1 cellular context compared by ENCODE assay signal in genomic region chr14:88829188-88829587, GRCh38.
A peak's percentile ranks its signal among the peaks of the same experiment; 100 is the strongest.
TF ChIP-seq lines count a peak whose summit lies in the region.

No MANE protein-coding gene starts in this region.

TF ChIP-seq in HepG2, 621 proteins besides CTCF, POLR2A, EP300 and RAD21:
- TF ChIP-seq, protein P1, sequence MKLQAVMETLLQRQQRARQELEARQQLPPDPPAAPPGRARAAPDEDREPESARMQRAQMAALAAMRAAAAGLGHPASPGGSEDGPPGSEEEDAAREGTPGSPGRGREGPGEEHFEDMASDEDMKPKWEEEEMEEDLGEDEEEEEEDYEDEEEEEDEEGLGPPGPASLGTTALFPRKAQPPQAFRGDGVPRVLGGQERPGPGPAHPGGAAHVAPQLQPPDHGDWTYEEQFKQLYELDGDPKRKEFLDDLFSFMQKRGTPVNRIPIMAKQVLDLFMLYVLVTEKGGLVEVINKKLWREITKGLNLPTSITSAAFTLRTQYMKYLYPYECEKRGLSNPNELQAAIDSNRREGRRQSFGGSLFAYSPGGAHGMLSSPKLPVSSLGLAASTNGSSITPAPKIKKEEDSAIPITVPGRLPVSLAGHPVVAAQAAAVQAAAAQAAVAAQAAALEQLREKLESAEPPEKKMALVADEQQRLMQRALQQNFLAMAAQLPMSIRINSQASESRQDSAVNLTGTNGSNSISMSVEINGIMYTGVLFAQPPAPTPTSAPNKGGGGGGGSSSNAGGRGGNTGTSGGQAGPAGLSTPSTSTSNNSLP (IDR thresholded peaks at IDR 0.05; ENCODE audit: low read depth, low read length), result peak; percentile 21; the same call in 1 of the 2 replicates
- peak; percentile 40; the same call in 1 of the 2 replicates for TF ChIP-seq BCL6 (CRISPR knock-in tag; IDR thresholded peaks at IDR 0.05)
- TF ChIP-seq CEBPG (CRISPR knock-in tag; IDR thresholded peaks at IDR 0.05), result peak; percentile 78
- TF ChIP-seq SMYD3 (CRISPR knock-in tag; IDR thresholded peaks at IDR 0.05), result no peak
- TF ChIP-seq, protein P2, sequence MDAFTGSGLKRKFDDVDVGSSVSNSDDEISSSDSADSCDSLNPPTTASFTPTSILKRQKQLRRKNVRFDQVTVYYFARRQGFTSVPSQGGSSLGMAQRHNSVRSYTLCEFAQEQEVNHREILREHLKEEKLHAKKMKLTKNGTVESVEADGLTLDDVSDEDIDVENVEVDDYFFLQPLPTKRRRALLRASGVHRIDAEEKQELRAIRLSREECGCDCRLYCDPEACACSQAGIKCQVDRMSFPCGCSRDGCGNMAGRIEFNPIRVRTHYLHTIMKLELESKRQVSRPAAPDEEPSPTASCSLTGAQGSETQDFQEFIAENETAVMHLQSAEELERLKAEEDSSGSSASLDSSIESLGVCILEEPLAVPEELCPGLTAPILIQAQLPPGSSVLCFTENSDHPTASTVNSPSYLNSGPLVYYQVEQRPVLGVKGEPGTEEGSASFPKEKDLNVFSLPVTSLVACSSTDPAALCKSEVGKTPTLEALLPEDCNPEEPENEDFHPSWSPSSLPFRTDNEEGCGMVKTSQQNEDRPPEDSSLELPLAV (CRISPR knock-in tag; conservative IDR thresholded peaks at IDR 0.05; ENCODE audit: low read depth), result no peak
- TF ChIP-seq, protein P3, sequence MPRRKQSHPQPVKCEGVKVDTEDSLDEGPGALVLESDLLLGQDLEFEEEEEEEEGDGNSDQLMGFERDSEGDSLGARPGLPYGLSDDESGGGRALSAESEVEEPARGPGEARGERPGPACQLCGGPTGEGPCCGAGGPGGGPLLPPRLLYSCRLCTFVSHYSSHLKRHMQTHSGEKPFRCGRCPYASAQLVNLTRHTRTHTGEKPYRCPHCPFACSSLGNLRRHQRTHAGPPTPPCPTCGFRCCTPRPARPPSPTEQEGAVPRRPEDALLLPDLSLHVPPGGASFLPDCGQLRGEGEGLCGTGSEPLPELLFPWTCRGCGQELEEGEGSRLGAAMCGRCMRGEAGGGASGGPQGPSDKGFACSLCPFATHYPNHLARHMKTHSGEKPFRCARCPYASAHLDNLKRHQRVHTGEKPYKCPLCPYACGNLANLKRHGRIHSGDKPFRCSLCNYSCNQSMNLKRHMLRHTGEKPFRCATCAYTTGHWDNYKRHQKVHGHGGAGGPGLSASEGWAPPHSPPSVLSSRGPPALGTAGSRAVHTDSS (CRISPR knock-in tag; conservative IDR thresholded peaks at IDR 0.05), result no peak
- TF ChIP-seq SALL1 (CRISPR knock-in tag; IDR thresholded peaks at IDR 0.05), result no peak; the same call in 1 of the 2 replicates
- TF ChIP-seq ZNF576 (CRISPR knock-in tag; IDR thresholded peaks at IDR 0.05), result no peak
- TF ChIP-seq ATRX (CRISPR knock-in tag; IDR thresholded peaks at IDR 0.05; ENCODE audit: borderline replicate concordance), result no peak
- peak; percentile 90; the same call in 1 of the 2 replicates for TF ChIP-seq ZNF335 (CRISPR knock-in tag; IDR thresholded peaks at IDR 0.05)
- no peak for TF ChIP-seq SNAI1 (CRISPR knock-in tag; IDR thresholded peaks at IDR 0.05; ENCODE audit: borderline replicate concordance)
- no peak for TF ChIP-seq DDIT3 (CRISPR knock-in tag; IDR thresholded peaks at IDR 0.05)
- TF ChIP-seq PPARG (CRISPR knock-in tag; conservative IDR thresholded peaks at IDR 0.05), result 0 out of 2 replicates have a peak, but pooled peaks have one; percentile 41
- TF ChIP-seq NR2F6 (IDR thresholded peaks at IDR 0.05), result no peak
- 0 out of 2 replicates have a peak, but pooled peaks have one; percentile 16 for TF ChIP-seq NR2F6 (CRISPR knock-in tag; IDR thresholded peaks at IDR 0.05)
- TF ChIP-seq, protein P4, sequence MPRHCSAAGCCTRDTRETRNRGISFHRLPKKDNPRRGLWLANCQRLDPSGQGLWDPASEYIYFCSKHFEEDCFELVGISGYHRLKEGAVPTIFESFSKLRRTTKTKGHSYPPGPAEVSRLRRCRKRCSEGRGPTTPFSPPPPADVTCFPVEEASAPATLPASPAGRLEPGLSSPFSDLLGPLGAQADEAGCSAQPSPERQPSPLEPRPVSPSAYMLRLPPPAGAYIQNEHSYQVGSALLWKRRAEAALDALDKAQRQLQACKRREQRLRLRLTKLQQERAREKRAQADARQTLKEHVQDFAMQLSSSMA (CRISPR knock-in tag; IDR thresholded peaks at IDR 0.05), result no peak
- TF ChIP-seq, protein P5, sequence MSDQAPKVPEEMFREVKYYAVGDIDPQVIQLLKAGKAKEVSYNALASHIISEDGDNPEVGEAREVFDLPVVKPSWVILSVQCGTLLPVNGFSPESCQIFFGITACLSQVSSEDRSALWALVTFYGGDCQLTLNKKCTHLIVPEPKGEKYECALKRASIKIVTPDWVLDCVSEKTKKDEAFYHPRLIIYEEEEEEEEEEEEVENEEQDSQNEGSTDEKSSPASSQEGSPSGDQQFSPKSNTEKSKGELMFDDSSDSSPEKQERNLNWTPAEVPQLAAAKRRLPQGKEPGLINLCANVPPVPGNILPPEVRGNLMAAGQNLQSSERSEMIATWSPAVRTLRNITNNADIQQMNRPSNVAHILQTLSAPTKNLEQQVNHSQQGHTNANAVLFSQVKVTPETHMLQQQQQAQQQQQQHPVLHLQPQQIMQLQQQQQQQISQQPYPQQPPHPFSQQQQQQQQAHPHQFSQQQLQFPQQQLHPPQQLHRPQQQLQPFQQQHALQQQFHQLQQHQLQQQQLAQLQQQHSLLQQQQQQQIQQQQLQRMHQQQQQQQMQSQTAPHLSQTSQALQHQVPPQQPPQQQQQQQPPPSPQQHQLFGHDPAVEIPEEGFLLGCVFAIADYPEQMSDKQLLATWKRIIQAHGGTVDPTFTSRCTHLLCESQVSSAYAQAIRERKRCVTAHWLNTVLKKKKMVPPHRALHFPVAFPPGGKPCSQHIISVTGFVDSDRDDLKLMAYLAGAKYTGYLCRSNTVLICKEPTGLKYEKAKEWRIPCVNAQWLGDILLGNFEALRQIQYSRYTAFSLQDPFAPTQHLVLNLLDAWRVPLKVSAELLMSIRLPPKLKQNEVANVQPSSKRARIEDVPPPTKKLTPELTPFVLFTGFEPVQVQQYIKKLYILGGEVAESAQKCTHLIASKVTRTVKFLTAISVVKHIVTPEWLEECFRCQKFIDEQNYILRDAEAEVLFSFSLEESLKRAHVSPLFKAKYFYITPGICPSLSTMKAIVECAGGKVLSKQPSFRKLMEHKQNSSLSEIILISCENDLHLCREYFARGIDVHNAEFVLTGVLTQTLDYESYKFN (CRISPR knock-in tag; conservative IDR thresholded peaks at IDR 0.05), result 0 out of 2 replicates have a peak, but pooled peaks have one; percentile 27
- TF ChIP-seq, protein P6, sequence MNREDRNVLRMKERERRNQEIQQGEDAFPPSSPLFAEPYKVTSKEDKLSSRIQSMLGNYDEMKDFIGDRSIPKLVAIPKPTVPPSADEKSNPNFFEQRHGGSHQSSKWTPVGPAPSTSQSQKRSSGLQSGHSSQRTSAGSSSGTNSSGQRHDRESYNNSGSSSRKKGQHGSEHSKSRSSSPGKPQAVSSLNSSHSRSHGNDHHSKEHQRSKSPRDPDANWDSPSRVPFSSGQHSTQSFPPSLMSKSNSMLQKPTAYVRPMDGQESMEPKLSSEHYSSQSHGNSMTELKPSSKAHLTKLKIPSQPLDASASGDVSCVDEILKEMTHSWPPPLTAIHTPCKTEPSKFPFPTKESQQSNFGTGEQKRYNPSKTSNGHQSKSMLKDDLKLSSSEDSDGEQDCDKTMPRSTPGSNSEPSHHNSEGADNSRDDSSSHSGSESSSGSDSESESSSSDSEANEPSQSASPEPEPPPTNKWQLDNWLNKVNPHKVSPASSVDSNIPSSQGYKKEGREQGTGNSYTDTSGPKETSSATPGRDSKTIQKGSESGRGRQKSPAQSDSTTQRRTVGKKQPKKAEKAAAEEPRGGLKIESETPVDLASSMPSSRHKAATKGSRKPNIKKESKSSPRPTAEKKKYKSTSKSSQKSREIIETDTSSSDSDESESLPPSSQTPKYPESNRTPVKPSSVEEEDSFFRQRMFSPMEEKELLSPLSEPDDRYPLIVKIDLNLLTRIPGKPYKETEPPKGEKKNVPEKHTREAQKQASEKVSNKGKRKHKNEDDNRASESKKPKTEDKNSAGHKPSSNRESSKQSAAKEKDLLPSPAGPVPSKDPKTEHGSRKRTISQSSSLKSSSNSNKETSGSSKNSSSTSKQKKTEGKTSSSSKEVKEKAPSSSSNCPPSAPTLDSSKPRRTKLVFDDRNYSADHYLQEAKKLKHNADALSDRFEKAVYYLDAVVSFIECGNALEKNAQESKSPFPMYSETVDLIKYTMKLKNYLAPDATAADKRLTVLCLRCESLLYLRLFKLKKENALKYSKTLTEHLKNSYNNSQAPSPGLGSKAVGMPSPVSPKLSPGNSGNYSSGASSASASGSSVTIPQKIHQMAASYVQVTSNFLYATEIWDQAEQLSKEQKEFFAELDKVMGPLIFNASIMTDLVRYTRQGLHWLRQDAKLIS (CRISPR knock-in tag; IDR thresholded peaks at IDR 0.05), result no peak
- TF ChIP-seq FOXO1 (CRISPR knock-in tag; IDR thresholded peaks at IDR 0.05), result peak; percentile 17; the same call in 1 of the 2 replicates
- 0 out of 2 replicates have a peak, but pooled peaks have one; percentile 20 for TF ChIP-seq ELF3 (CRISPR knock-in tag; IDR thresholded peaks at IDR 0.05)
- TF ChIP-seq HOXA7 (CRISPR knock-in tag; IDR thresholded peaks at IDR 0.05), result no peak
- peak; percentile 68 for TF ChIP-seq FOXA3 (CRISPR knock-in tag; IDR thresholded peaks at IDR 0.05)
- TF ChIP-seq ARID5B (CRISPR knock-in tag; IDR thresholded peaks at IDR 0.05), result 0 out of 2 replicates have a peak, but pooled peaks have one; percentile 22
- no peak for TF ChIP-seq KAT8 (CRISPR knock-in tag; IDR thresholded peaks at IDR 0.05)
- no peak for TF ChIP-seq ARID2 (CRISPR knock-in tag; IDR thresholded peaks at IDR 0.05; ENCODE audit: borderline replicate concordance)
- TF ChIP-seq, protein P7, sequence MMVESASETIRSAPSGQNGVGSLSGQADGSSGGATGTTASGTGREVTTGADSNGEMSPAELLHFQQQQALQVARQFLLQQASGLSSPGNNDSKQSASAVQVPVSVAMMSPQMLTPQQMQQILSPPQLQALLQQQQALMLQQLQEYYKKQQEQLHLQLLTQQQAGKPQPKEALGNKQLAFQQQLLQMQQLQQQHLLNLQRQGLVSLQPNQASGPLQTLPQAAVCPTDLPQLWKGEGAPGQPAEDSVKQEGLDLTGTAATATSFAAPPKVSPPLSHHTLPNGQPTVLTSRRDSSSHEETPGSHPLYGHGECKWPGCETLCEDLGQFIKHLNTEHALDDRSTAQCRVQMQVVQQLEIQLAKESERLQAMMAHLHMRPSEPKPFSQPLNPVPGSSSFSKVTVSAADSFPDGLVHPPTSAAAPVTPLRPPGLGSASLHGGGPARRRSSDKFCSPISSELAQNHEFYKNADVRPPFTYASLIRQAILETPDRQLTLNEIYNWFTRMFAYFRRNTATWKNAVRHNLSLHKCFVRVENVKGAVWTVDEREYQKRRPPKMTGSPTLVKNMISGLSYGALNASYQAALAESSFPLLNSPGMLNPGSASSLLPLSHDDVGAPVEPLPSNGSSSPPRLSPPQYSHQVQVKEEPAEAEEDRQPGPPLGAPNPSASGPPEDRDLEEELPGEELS (CRISPR knock-in tag; IDR thresholded peaks at IDR 0.05), result 0 out of 2 replicates have a peak, but pooled peaks have one; percentile 46
- TF ChIP-seq SAP130 (CRISPR knock-in tag; IDR thresholded peaks at IDR 0.05; ENCODE audit: low read depth), result peak; percentile 29; the same call in 1 of the 2 replicates
- TF ChIP-seq ZNF720 (CRISPR knock-in tag; IDR thresholded peaks at IDR 0.05), result no peak
- TF ChIP-seq GATAD2A (CRISPR knock-in tag; IDR thresholded peaks at IDR 0.05), result 0 out of 2 replicates have a peak, but pooled peaks have one; percentile 40
- TF ChIP-seq KDM6A (CRISPR knock-in tag; IDR thresholded peaks at IDR 0.05; ENCODE audit: low read depth), result 0 out of 2 replicates have a peak, but pooled peaks have one; percentile 21
- no peak for TF ChIP-seq ZNF615 (CRISPR knock-in tag; IDR thresholded peaks at IDR 0.05; ENCODE audit: borderline replicate concordance)
- TF ChIP-seq ZNF749 (CRISPR knock-in tag; IDR thresholded peaks at IDR 0.05; ENCODE audit: borderline replicate concordance), result no peak
- TF ChIP-seq EHMT2 (IDR thresholded peaks at IDR 0.05; ENCODE audit: borderline replicate concordance, low read depth, low read length), result no peak
- 0 out of 2 replicates have a peak, but pooled peaks have one; percentile 25 for TF ChIP-seq DPF2 (CRISPR knock-in tag; IDR thresholded peaks at IDR 0.05; ENCODE audit: borderline replicate concordance, low read depth)
- 0 out of 2 replicates have a peak, but pooled peaks have one; percentile 55 for TF ChIP-seq FOXP1 (IDR thresholded peaks at IDR 0.05)
- peak; percentile 80 for TF ChIP-seq FOXP1 (CRISPR knock-in tag; IDR thresholded peaks at IDR 0.05)
